In genomic region chr6:57489887-57490286, GRCh38 we compare ENCODE assay signal across 8 cellular contexts.
DNase-seq lines count a peak whose midpoint lies in the region; ATAC-seq, FAIRE-seq and TF ChIP-seq lines count a peak whose summit lies in the region.
"Not testable (repeated sequence)": the region's sequence is repeated elsewhere in the genome, so short reads cannot be mapped to it uniquely, and the experiment has no call there.

No MANE protein-coding gene starts in this region.

- not testable (repeated sequence) for H2BK12ac ChIP-seq in H1 (ENCODE audit: low read depth, low read length)

- not testable (repeated sequence) for H3K27me3 ChIP-seq in GM23338 (ENCODE audit: insufficient read depth); NT2/D1 (ENCODE audit: insufficient read depth, insufficient read length); H1 (replicated peaks in 1 of 4; ENCODE audit: control insufficient read depth in 3 of 4, extremely low read depth in 1 of 4, insufficient read depth in 3 of 4, low read length in 3 of 4)

- H2BK15ac ChIP-seq in H1 (ENCODE audit: low read length), result not testable (repeated sequence)

- peak overlapping the region; percentile 50; the same call in 1 of the 2 replicates for H3K27ac Mint-ChIP-seq in GM23338
- peak overlapping the region; percentile 43; the same call in 1 of the 2 replicates for H3K27ac Mint-ChIP-seq in HFFc6

- not testable (repeated sequence) for H3K27me3 Mint-ChIP-seq in GM23338 (ENCODE audit: insufficient read depth, low read depth, poor library complexity); HFFc6 (ENCODE audit: insufficient read depth)

- not testable (repeated sequence) for TF ChIP-seq EP300 in H1 (IDR thresholded peaks at IDR 0.05; ENCODE audit: borderline replicate concordance in 1 of 2, low read depth in 2 of 2, low read length in 2 of 2)

- H3K9ac ChIP-seq in NT2/D1 (ENCODE audit: insufficient read length, low read depth); H1 (replicated peaks in 1 of 4; ENCODE audit: extremely low read depth in 1 of 4, low read depth in 3 of 4, low read length in 3 of 4): not testable (repeated sequence)

- TF ChIP-seq RAD21 in H1 (IDR thresholded peaks at IDR 0.05 in 1 of 2, conservative IDR thresholded peaks at IDR 0.05 in 1 of 2; ENCODE audit: low read depth in 2 of 2, low read length in 2 of 2), result not testable (repeated sequence)

- DNase-seq in D341Med (ENCODE audit: low spot score) (peak; percentile 34), GM23338 (ENCODE audit: low spot score) (peak; percentile 51), M059J (ENCODE audit: low read depth) (peak; percentile 50), NT2/D1 (ENCODE audit: low read depth, low spot score) (peak; percentile 49), H1 (ENCODE audit: low read depth in 1 of 2, low spot score in 2 of 2) (peak in 1 of 2 experiments; percentile 25), iPS DF 4.7 (ENCODE audit: extremely low read depth, low spot score) (peak; percentile 30), islet precursor cell (peak; percentile 72)
- not testable (repeated sequence) for DNase-seq in HFFc6

- not testable (repeated sequence) for H3K56ac ChIP-seq in H1 (replicated peaks; ENCODE audit: insufficient read length, low read depth, low read length)

- not testable (repeated sequence) for H2BK20ac ChIP-seq in H1 (ENCODE audit: low read length)

- H3K36me3 ChIP-seq in GM23338 (ENCODE audit: insufficient read depth); NT2/D1 (ENCODE audit: insufficient read depth, insufficient read length, low read length); H1 (ENCODE audit: control insufficient read depth in 2 of 4, insufficient read depth in 4 of 4, low read length in 3 of 4): not testable (repeated sequence)

- H3K4ac ChIP-seq in H1 (replicated peaks; ENCODE audit: insufficient read length, low read depth, low read length), result not testable (repeated sequence)

- H3K4me1 Mint-ChIP-seq in GM23338, result peaks cover 51% of the 10 kb centered on the region
- H3K4me1 Mint-ChIP-seq in HFFc6 (ENCODE audit: low read depth), result peaks cover 87% of the 10 kb centered on the region

- FAIRE-seq in H1 (lab: Jason Lieb, UNC), result peak; percentile 70

- not testable (repeated sequence) for H3K9me3 ChIP-seq in NT2/D1 (ENCODE audit: insufficient read depth, low read length); H1 (ENCODE audit: insufficient read depth in 2 of 2, low read depth in 1 of 2, low read length in 1 of 2)

- H3K79me1 ChIP-seq in H1 (ENCODE audit: low read depth, low read length), result not testable (repeated sequence)

- not testable (repeated sequence) for H3K36me3 Mint-ChIP-seq in GM23338 (ENCODE audit: low read depth); HFFc6 (ENCODE audit: low read depth)

- not testable (repeated sequence) for H3K9me3 Mint-ChIP-seq in GM23338, HFFc6

- H4K91ac ChIP-seq in H1 (replicated peaks; ENCODE audit: insufficient read length, low read length), result not testable (repeated sequence)

- H3K4me1 ChIP-seq in GM23338 (ENCODE audit: insufficient read depth), result peaks cover 48% of the 10 kb centered on the region
- H3K4me1 ChIP-seq in NT2/D1 (ENCODE audit: insufficient read depth, insufficient read length); H1 (replicated peaks in 1 of 4; ENCODE audit: control insufficient read depth in 3 of 4, insufficient read depth in 4 of 4, low read length in 3 of 4): not testable (repeated sequence)

- H3K14ac ChIP-seq in H1 (ENCODE audit: insufficient read length), result not testable (repeated sequence)

- not testable (repeated sequence) for H4K20me1 ChIP-seq in GM23338 (replicated peaks; ENCODE audit: insufficient read depth); H1 (replicated peaks in 1 of 2; ENCODE audit: control insufficient read depth in 1 of 2, insufficient read depth in 2 of 2, low read length in 2 of 2)

- H3K27ac ChIP-seq in GM23338 (ENCODE audit: low read depth), result peak overlapping the region; percentile 24; the same call in 1 of the 2 replicates
- H3K27ac ChIP-seq in H1 (ENCODE audit: low read depth, low read length), result not testable (repeated sequence)

- TF ChIP-seq POLR2A in H1 (IDR thresholded peaks at IDR 0.05; ENCODE audit: control extremely low read depth in 1 of 2, low read depth in 2 of 2, low read length in 2 of 2), result not testable (repeated sequence)

- not testable (repeated sequence) for H3K18ac ChIP-seq in H1 (ENCODE audit: extremely low read depth, low read length)

- not testable (repeated sequence) for H2BK120ac ChIP-seq in H1 (replicated peaks; ENCODE audit: low read depth, low read length)

- H3F3A ChIP-seq in GM23338 (replicated peaks; ENCODE audit: low read depth), result not testable (repeated sequence)

- TF ChIP-seq CTCF in GM23338 (conservative IDR thresholded peaks at IDR 0.05; ENCODE audit: low read depth in 2 of 2); HFFc6 (IDR thresholded peaks at IDR 0.05); H1 (IDR thresholded peaks at IDR 0.05; ENCODE audit: control extremely low read depth in 1 of 3, insufficient read depth in 1 of 3, low read depth in 1 of 3, low read length in 3 of 3): not testable (repeated sequence)

- POLR2A ChIA-PET in H1 (lab: Charles Lee; ENCODE audit: partially characterized antibody), result not testable (repeated sequence)

- H3K79me2 ChIP-seq in GM23338 (replicated peaks; ENCODE audit: insufficient read depth); H1 (ENCODE audit: control insufficient read depth in 1 of 2, insufficient read depth in 2 of 2, low read length in 2 of 2): not testable (repeated sequence)

- H4K8ac ChIP-seq in H1 (ENCODE audit: extremely low read depth, insufficient read depth, low read length), result not testable (repeated sequence)

- H2AK5ac ChIP-seq in H1 (ENCODE audit: low read depth, low read length), result not testable (repeated sequence)

- H3K23ac ChIP-seq in H1 (ENCODE audit: insufficient read length), result not testable (repeated sequence)

- not testable (repeated sequence) for H4K5ac ChIP-seq in H1 (ENCODE audit: insufficient read length, low read depth, low read length)

- not testable (repeated sequence) for H3K23me2 ChIP-seq in H1 (ENCODE audit: low read depth, low read length)

- CTCF ChIA-PET in H1 (lab: Charles Lee; ENCODE audit: partially characterized antibody), result interaction anchor here (0.6 kb wide), 1 partner anchor 171 kb away, joined by 3 read pairs; no protein-coding TSS in a partner anchor

- H3K4me2 ChIP-seq in GM23338 (0 out of 2 replicates have a peak overlapping the region, but pooled peaks have one; percentile 23), H1 (ENCODE audit: insufficient read depth in 1 of 2, low read depth in 2 of 2, low read length in 2 of 2) (peak overlapping the region; percentile 2 to 4; a peak in 1 of 4 replicates)

- H3K9me2 ChIP-seq in GM23338 (ENCODE audit: insufficient read depth), result not testable (repeated sequence)

- H2AFZ ChIP-seq in GM23338; H1 (ENCODE audit: low read length): not testable (repeated sequence)

- not testable (repeated sequence) for H2BK5ac ChIP-seq in H1 (ENCODE audit: low read depth, low read length)

- not testable (repeated sequence) for H3K4me3 Mint-ChIP-seq in GM23338, HFFc6

- H3K4me3 ChIP-seq in GM23338; NT2/D1 (ENCODE audit: insufficient read length, low read depth); H1 (ENCODE audit: extremely low read depth in 1 of 4, insufficient read depth in 2 of 4, low read depth in 3 of 4, low read length in 4 of 4): not testable (repeated sequence)

- peak; percentile 95 for ATAC-seq in GM23338
